ENCODE assay signal across 1 cellular context in the genomic region with DNA sequence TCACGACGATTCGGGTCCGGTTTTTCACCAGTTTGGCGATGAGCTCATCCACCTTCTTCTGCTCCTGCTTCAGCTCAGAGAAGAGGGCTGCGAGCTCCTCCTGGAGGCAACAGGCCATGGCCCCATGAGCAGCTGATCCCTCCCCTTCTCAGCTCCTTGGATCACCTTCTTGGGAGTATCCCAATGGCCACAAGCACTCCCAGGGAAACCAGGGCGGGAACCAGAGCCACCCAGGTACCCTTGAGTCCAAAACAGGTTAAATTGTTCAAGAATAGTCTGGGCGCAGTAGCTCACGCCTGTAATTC. TPM values are rescaled to one million over a fixed set of nuclear protein-coding genes. Genes with fewer than 3 reads are reported as not detected.
"Had no signal": no experiment of that assay in that cellular context is flagged by ENCODE, and none has a peak within 500 bp of the region (broad histone marks: within the 10 kb centered on the region; RNA-seq: fewer than 3 reads in every experiment).

No MANE protein-coding gene starts in this region.

RNA-seq across cellular contexts. Expression of a gene that starts 8.0 kb away (rescaled TPM):
- total RNA-seq: ascending aorta had no signal
